Comparison of ENCODE assay signal across 1 cellular context in genomic region chr2:46303233-46303632, GRCh38.
TF ChIP-seq lines count a peak whose summit lies in the region.

No MANE protein-coding gene starts in this region.

TF ChIP-seq in HepG2, 621 proteins besides CTCF, POLR2A, EP300 and RAD21 (continued from another document):
- TF ChIP-seq NFAT5 (CRISPR knock-in tag; IDR thresholded peaks at IDR 0.05) (no peak), ZNF704 (CRISPR knock-in tag; IDR thresholded peaks at IDR 0.05; ENCODE audit: borderline replicate concordance) (no peak), KLF16 (CRISPR knock-in tag; IDR thresholded peaks at IDR 0.05) (peak in 1 of 2 experiments; percentile 59; a peak in 1 of 4 replicates), ELK4 (CRISPR knock-in tag; IDR thresholded peaks at IDR 0.05; ENCODE audit: borderline replicate concordance) (no peak), TEAD3 (CRISPR knock-in tag; optimal IDR thresholded peaks at IDR 0.05; ENCODE audit: borderline replicate concordance) (peak; percentile 50), ZNF337 (CRISPR knock-in tag; IDR thresholded peaks at IDR 0.05; ENCODE audit: borderline replicate concordance, low read depth) (no peak), SP5 (CRISPR knock-in tag; IDR thresholded peaks at IDR 0.05; ENCODE audit: borderline replicate concordance, low read depth) (peak; percentile 22; the same call in 1 of the 2 replicates), BCL6 (CRISPR knock-in tag; IDR thresholded peaks at IDR 0.05) (peak; percentile 47), TBX2 (CRISPR knock-in tag; IDR thresholded peaks at IDR 0.05; ENCODE audit: borderline replicate concordance) (0 out of 2 replicates have a peak, but pooled peaks have one; percentile 4), NR2F6 (IDR thresholded peaks at IDR 0.05) (no peak), NR2F6 (CRISPR knock-in tag; IDR thresholded peaks at IDR 0.05) (peak; percentile 8; the same call in 1 of the 2 replicates), MAFF (IDR thresholded peaks at IDR 0.05; ENCODE audit: low read depth, low read length) (no peak), KMT2A (CRISPR knock-in tag; IDR thresholded peaks at IDR 0.05) (0 out of 2 replicates have a peak, but pooled peaks have one; percentile 42), ZNF138 (CRISPR knock-in tag; IDR thresholded peaks at IDR 0.05; ENCODE audit: low read depth) (no peak), ETV5 (CRISPR knock-in tag; IDR thresholded peaks at IDR 0.05; ENCODE audit: borderline replicate concordance) (peak; percentile 37; the same call in 1 of the 2 replicates), SOX5 (CRISPR knock-in tag; IDR thresholded peaks at IDR 0.05; ENCODE audit: borderline replicate concordance) (0 out of 2 replicates have a peak, but pooled peaks have one; percentile 18), HOMEZ (CRISPR knock-in tag; IDR thresholded peaks at IDR 0.05; ENCODE audit: low read depth) (peak; percentile 70), NFRKB (IDR thresholded peaks at IDR 0.05) (no peak), ZNF253 (CRISPR knock-in tag; IDR thresholded peaks at IDR 0.05; ENCODE audit: borderline replicate concordance) (no peak), NCOA2 (CRISPR knock-in tag; IDR thresholded peaks at IDR 0.05) (peak; percentile 21; the same call in 1 of the 2 replicates), FOXA3 (CRISPR knock-in tag; IDR thresholded peaks at IDR 0.05) (peak; percentile 46; the same call in 1 of the 2 replicates), PATZ1 (CRISPR knock-in tag; IDR thresholded peaks at IDR 0.05) (peak; percentile 40; the same call in 1 of the 2 replicates), ISL2 (CRISPR knock-in tag; IDR thresholded peaks at IDR 0.05) (0 out of 2 replicates have a peak, but pooled peaks have one; percentile 21), FOXM1 (CRISPR knock-in tag; IDR thresholded peaks at IDR 0.05) (no peak), FOXP1 (IDR thresholded peaks at IDR 0.05) (no peak), FOXP1 (CRISPR knock-in tag; IDR thresholded peaks at IDR 0.05) (peak; percentile 50; the same call in 1 of the 2 replicates), ZFY (CRISPR knock-in tag; IDR thresholded peaks at IDR 0.05) (no peak; the same call in 1 of the 2 replicates), FOXP4 (CRISPR knock-in tag; IDR thresholded peaks at IDR 0.05) (0 out of 2 replicates have a peak, but pooled peaks have one; percentile 13), FOXO1 (CRISPR knock-in tag; IDR thresholded peaks at IDR 0.05) (0 out of 2 replicates have a peak, but pooled peaks have one; percentile 21), ZNF546 (CRISPR knock-in tag; conservative IDR thresholded peaks at IDR 0.05) (no peak), ZSCAN5A (CRISPR knock-in tag; IDR thresholded peaks at IDR 0.05; ENCODE audit: borderline replicate concordance) (peak; percentile 99)
